ENCODE assay signal across 7 cellular contexts in the genomic region with DNA sequence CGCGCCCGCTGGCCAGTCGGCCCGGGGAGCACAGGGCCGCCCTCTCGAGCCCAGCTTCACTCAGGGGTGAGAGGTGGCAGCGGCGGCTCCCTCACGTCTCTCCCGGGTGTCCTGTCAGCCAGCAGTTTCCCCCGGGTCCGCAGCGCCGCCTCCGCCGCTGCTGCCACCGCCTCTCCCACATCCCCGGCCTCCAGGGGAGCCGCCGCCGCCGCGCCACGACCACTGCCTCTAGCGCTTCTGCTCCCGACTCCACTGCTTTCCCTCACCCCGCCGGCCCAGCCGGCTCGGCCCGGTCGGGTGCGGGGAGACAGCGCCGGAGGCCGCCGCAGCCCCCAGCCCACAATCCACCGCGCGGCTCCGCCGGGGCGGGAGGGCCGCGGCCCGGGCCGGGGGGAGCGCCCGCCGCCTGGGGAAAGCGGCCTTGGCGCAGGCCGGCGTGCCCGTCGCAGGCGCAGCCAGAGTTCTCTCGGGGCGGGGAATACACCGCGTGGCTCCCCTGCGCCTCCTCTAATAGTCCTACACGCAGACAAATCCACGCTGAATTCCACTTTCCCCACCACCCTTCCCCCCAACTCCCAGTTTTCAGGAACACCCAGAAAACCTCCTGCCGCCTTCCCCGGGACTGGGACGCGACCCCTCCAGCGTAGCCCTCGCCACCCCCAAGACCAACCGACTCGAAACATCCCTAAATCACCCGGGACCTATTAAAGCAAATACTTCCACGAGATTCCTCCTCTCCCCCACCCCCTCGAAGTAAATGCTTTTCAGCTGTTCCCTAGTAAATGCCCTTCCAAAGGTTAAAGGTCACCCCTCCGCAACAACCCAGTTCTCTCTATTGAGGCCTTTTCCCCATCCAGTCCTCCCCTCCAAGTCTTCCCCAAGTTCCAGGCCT. TPM values are rescaled to one million over a fixed set of nuclear protein-coding genes. Genes with fewer than 3 reads are reported as not detected.
DNase-seq lines count a peak whose midpoint lies in the region; ATAC-seq and TF ChIP-seq lines count a peak whose summit lies in the region.

TSS of gene VPS54 (minus strand) at position 346 of the 892 bp plus-strand sequence. CDS start 35,429 bp downstream, outside the sequence.

- DNase-seq in GM13977 (ENCODE audit: low spot score): peak; percentile 77
- no peak for DNase-seq in HFF-Myc (ENCODE audit: extremely low read depth, low read depth)
- peak; percentile 46 for DNase-seq in NCI-H146 treated with DMSO at 0.1 percent for 48 hours (lab: John Stamatoyannopoulos, UW; ENCODE audit: unreplicated experiment)
- DNase-seq in activated CD4-positive, alpha-beta T cell treated with anti-CD3 and anti-CD28 coated beads for 1 hour: peak; percentile 37
- peak; percentile 56 for DNase-seq in choroid plexus epithelial cell (ENCODE audit: low read depth)
- DNase-seq in left colon: peak; percentile 58 to 69
- DNase-seq in stimulated activated CD4-positive, alpha-beta T cell treated with anti-CD3 and anti-CD28 coated beads, Interleukin-1b, Interleukin-23, amount 100 ng/mL, for 24 hours (ENCODE audit: low read depth in 4 of 4, low spot score in 1 of 4): peak in 3 of 4 experiments; percentile 27 to 49 (median 30)

- intact Hi-C loops in left colon (cut with DNase I, micrococcal nuclease): no loop called here

- peak; percentile 71 for ATAC-seq in left colon

- TF ChIP-seq CTCF in GM13977 (IDR thresholded peaks at IDR 0.05; ENCODE audit: extremely low read depth, insufficient read depth, missing control alignments): no peak
- TF ChIP-seq CTCF in HFF-Myc (IDR thresholded peaks at IDR 0.05; ENCODE audit: low read depth, low read length, missing control alignments): no peak
- TF ChIP-seq CTCF in choroid plexus epithelial cell (conservative IDR thresholded peaks at IDR 0.05; ENCODE audit: low read depth, low read length): no peak

- peak within 1 kb of the TSS; percentile 51 for H3K4me3 ChIP-seq in HFF-Myc (replicated peaks; ENCODE audit: low read depth, low read length)
- H3K4me3 ChIP-seq in choroid plexus epithelial cell (ENCODE audit: low read depth, low read length): peak within 1 kb of the TSS; percentile 76

- in situ Hi-C loops in GM13977 (cut with MboI; ENCODE audit: low pct_unique_long_range_greater_than_20kb, low sequenced_read_pairs, unreplicated experiment): no loop called here

RNA-seq across cellular contexts. Expression of gene VPS54, which starts in this region (rescaled TPM):
- 10 to 100 TPM; 20.9 to 21.2 TPM for total RNA-seq in left colon
